ENCODE assay signal across 8 cellular contexts in the genomic region with DNA sequence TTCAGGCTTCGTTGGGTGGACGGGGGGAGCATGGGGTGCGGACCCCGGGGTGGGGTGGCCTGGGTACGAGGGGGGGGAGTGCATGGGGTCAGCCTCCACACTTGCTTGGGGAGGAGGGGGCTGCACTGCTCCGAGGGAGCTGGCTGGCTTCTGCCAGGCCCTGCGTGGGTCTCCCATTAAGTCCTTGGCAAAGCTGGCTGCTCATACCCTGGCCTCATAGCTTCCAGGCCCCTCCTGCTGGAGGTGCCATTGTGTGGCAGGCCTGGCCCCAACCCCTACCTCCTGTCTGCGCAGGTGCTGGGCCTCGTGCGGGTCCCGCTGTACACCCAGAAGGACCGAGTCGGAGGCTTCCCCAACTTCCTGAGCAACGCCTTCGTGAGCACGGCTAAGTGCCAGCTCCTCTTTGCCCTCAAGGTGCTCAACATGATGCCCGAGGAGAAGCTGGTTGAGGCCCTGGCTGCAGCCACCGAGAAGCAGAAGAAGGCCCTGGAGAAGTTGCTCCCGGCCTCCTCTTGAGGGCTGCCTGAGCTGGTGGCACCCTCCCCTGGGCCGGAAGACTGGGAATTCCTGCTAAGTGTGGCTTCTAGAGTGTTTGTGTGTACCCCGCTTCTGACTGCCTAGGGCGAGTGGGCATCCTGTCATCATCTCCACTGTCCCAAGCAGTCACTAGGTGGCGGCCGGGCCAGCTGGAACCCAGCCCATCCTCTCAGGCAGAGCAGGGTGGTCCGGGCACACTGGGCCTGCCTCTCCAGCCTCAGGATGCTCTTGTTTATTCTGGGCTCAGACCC. TPM values are rescaled to one million over a fixed set of nuclear protein-coding genes. Genes with fewer than 3 reads are reported as not detected.
A peak's percentile ranks its signal among the peaks of the same experiment; 100 is the strongest.
DNase-seq lines count a peak whose midpoint lies in the region; ATAC-seq and TF ChIP-seq lines count a peak whose summit lies in the region.

No MANE protein-coding gene starts in this region.

- intact Hi-C loops in sciatic nerve (cut with DNase I): loop anchor here (10.0 kb wide), 1 partner anchor 260 kb away; the partner anchor contains the start of gene SEC14L5

- H3K36me3 Mint-ChIP-seq in T-helper 2 cell treated with Interferon-gamma antibody and Interleukin-4, amounts not matched to agents 5 μg/mL and 100 μg/mL, for 36 hours (ENCODE audit: low read depth): peaks cover 12% of the 10 kb centered on the region

- H3K27me3 Mint-ChIP-seq in T-helper 2 cell treated with Interferon-gamma antibody and Interleukin-4, amounts not matched to agents 5 μg/mL and 100 μg/mL, for 36 hours (ENCODE audit: low read depth): no peaks in the 10 kb centered on the region

- in situ Hi-C loops in astrocyte of the spinal cord (cut with HindIII; ENCODE audit: low sequenced_read_pairs): no loop called here

- ATAC-seq in thoracic aorta (ENCODE audit: insufficient number of reproducible peaks, low FRiP score, low read depth) (no peak), sciatic nerve (no peak)

- DNase-seq in T-helper 2 cell treated with Interferon-gamma antibody and Interleukin-4, amounts not matched to agents 5 μg/mL and 100 μg/mL, for 36 hours (ENCODE audit: low spot score): no peak
- DNase-seq in T-helper 2 cell (no peak), astrocyte of the spinal cord (ENCODE audit: low read depth, low spot score) (no peak), iPS-NIHi11 (ENCODE audit: low spot score) (peak; percentile 47), thoracic aorta (ENCODE audit: low spot score) (no peak), sciatic nerve (ENCODE audit: low spot score) (no peak), NCI-H524 treated with DMSO at 0.1 percent for 48 hours (lab: John Stamatoyannopoulos, UW) (no peak), NCI-H774 (lab: John Stamatoyannopoulos, UW) (no peak)

- H3K36me3 ChIP-seq in thoracic aorta: peaks cover 24% of the 10 kb centered on the region

- peak overlapping the region; percentile 82 to 90 for H3K27ac ChIP-seq in thoracic aorta

- peak overlapping the region; percentile 75 for H3K4me3 Mint-ChIP-seq in T-helper 2 cell treated with Interferon-gamma antibody and Interleukin-4, amounts not matched to agents 5 μg/mL and 100 μg/mL, for 36 hours

- no peaks in the 10 kb centered on the region for H3K9me3 Mint-ChIP-seq in T-helper 2 cell treated with Interferon-gamma antibody and Interleukin-4, amounts not matched to agents 5 μg/mL and 100 μg/mL, for 36 hours

- peak; percentile 11 for TF ChIP-seq CTCF in astrocyte of the spinal cord (IDR thresholded peaks at IDR 0.05; ENCODE audit: low read depth, low read length)
- TF ChIP-seq CTCF in thoracic aorta (IDR thresholded peaks at IDR 0.05): no peak

- H3K4me1 ChIP-seq in thoracic aorta (ENCODE audit: control insufficient read depth in 1 of 2, low read depth in 2 of 2): peaks cover 0 to 34% of the 10 kb centered on the region in 2 donors

- peak overlapping the region; percentile 76 for H3K4me3 ChIP-seq in astrocyte of the spinal cord (ENCODE audit: low read depth, low read length)
- H3K4me3 ChIP-seq in thoracic aorta: peak overlapping the region; percentile 98

- H3K27ac Mint-ChIP-seq in T-helper 2 cell treated with Interferon-gamma antibody and Interleukin-4, amounts not matched to agents 5 μg/mL and 100 μg/mL, for 36 hours: peak overlapping the region; percentile 80

- no peaks in the 10 kb centered on the region for H3K4me1 Mint-ChIP-seq in T-helper 2 cell treated with Interferon-gamma antibody and Interleukin-4, amounts not matched to agents 5 μg/mL and 100 μg/mL, for 36 hours (ENCODE audit: low read depth)

- H3K9me3 ChIP-seq in thoracic aorta: no peaks in the 10 kb centered on the region

- no peaks in the 10 kb centered on the region for H3K27me3 ChIP-seq in thoracic aorta (replicated peaks; ENCODE audit: insufficient read depth)

RNA-seq across cellular contexts. Expression of gene NUDT16L1, which starts 1.5 kb away (rescaled TPM):
- total RNA-seq in thoracic aorta (10 to 100 TPM; 16.8 to 24.0 TPM), sciatic nerve (21.3 TPM)

RNA-seq across cellular contexts. Expression of gene ANKS3, which starts 39.2 kb away (rescaled TPM):
- total RNA-seq in thoracic aorta: 10 to 100 TPM; 29.8 to 41.8 TPM
- 34.4 TPM for total RNA-seq in sciatic nerve

RNA-seq across cellular contexts. Expression of gene DNAAF8, which starts 39.5 kb away (rescaled TPM):
- total RNA-seq in thoracic aorta (not detected), sciatic nerve (0.31 TPM)
